Comparison of ENCODE assay signal across 19 cellular contexts in genomic region chr20:9439806-9440205, GRCh38.
"Had no signal": no experiment of that assay in that cellular context is flagged by ENCODE, and none has a peak within 500 bp of the region (broad histone marks: within the 10 kb centered on the region; RNA-seq: fewer than 3 reads in every experiment).

No MANE protein-coding gene starts in this region.

- H3K27me3 ChIP-seq: esophagus squamous epithelium, neutrophil, stomach, transverse colon had no signal

- H3K27ac ChIP-seq: epithelial cell of prostate, esophagus squamous epithelium, neutrophil, skin epidermis, stomach, thoracic aorta, transverse colon had no signal

- H3K4me3 ChIP-seq: esophagus squamous epithelium, mucosa of descending colon, skin epidermis, stomach, thoracic aorta, transverse colon had no signal

- H3K4me3 Mint-ChIP-seq: naive thymus-derived CD8-positive, alpha-beta T cell had no signal

- H3K9me3 ChIP-seq: mucosa of descending colon, neutrophil, thoracic aorta, transverse colon had no signal

- DNase-seq: effector memory CD4-positive, alpha-beta T cell; esophagus squamous epithelium; foreskin melanocyte; head of caudate nucleus; hippocampal formation; kidney glomerular epithelial cell; mucosa of descending colon; naive thymus-derived CD8-positive, alpha-beta T cell; posterior cingulate gyrus; stimulated activated CD4-positive, alpha-beta T cell treated with anti-CD3 and anti-CD28 coated beads, Interleukin-2, amount 100 ng/mL, for 24 hours; stimulated activated naive CD4-positive, alpha-beta T cell; stomach; substantia nigra; transverse colon had no signal

- H3K4me1 ChIP-seq: esophagus squamous epithelium, stomach, transverse colon had no signal

- H3K36me3 ChIP-seq: neutrophil, thoracic aorta had no signal

- ATAC-seq: mucosa of descending colon; naive thymus-derived CD8-positive, alpha-beta T cell; sciatic nerve had no signal

- H3K4me1 Mint-ChIP-seq: naive thymus-derived CD8-positive, alpha-beta T cell had no signal
